Comparison of ENCODE assay signal across 11 cellular contexts in genomic region chr17:35144840-35145239, GRCh38. TPM values are rescaled to one million over a fixed set of nuclear protein-coding genes. Genes with fewer than 3 reads are reported as not detected.
"Had no signal": no experiment of that assay in that cellular context is flagged by ENCODE, and none has a peak within 500 bp of the region (broad histone marks: within the 10 kb centered on the region; RNA-seq: fewer than 3 reads in every experiment).

No MANE protein-coding gene starts in this region.

- DNase-seq: H9, HCEC 1CT, HFFc6, KBM-7 had no signal

- FAIRE-seq: H1, H54, HTR-8/SVneo had no signal

- H3K4me3 Mint-ChIP-seq: GM23338, H9, HFFc6 had no signal

- H3K9me3 Mint-ChIP-seq: GM23338, H9, HFFc6, IgD-negative memory B cell had no signal

- H3K9ac ChIP-seq: KMS-11 had no signal

- H3K36me3 Mint-ChIP-seq: IgD-negative memory B cell had no signal

- H3K4me2 ChIP-seq: GM23338, KMS-11 had no signal

- H3K4me3 ChIP-seq: GM23338 had no signal

- H3K27ac Mint-ChIP-seq: GM23338, H9, HFFc6, IgD-negative memory B cell had no signal

- H2AFZ ChIP-seq: GM23338 had no signal

- H3K27ac ChIP-seq: KMS-11 had no signal

- ATAC-seq: GM23338 had no signal

RNA-seq across cellular contexts. Expression of gene UNC45B, which starts 2.8 kb away (rescaled TPM):
- total RNA-seq: HFFc6, HT-29 had no signal
- polyA plus RNA-seq: GM23338, IgD-negative memory B cell had no signal

RNA-seq across cellular contexts. Expression of gene FNDC8, which starts 23.4 kb away (rescaled TPM):
- total RNA-seq: GM23338, H1, H9, HFFc6, HT-29 had no signal
- polyA plus RNA-seq: GM23338, H1, IgD-negative memory B cell had no signal

RNA-seq across cellular contexts. Expression of gene SLC35G3, which starts 49.4 kb away (rescaled TPM):
- total RNA-seq: GM23338, H1, H9, HFFc6, HT-29 had no signal
- polyA plus RNA-seq: GM23338, H1, IgD-negative memory B cell had no signal
